In genomic region chrX:22686138-22686541, GRCh38 we compare ENCODE assay signal across 11 cellular contexts.
DNase-seq lines count a peak whose midpoint lies in the region; ATAC-seq, FAIRE-seq and TF ChIP-seq lines count a peak whose summit lies in the region.
"Had no signal": no experiment of that assay in that cellular context is flagged by ENCODE, and none has a peak within 500 bp of the region (broad histone marks: within the 10 kb centered on the region; RNA-seq: fewer than 3 reads in every experiment).

No MANE protein-coding gene starts in this region.

- TF ChIP-seq CTCF in adrenal gland (IDR thresholded peaks at IDR 0.05) (no peak), progenitor cell of endocrine pancreas (IDR thresholded peaks at IDR 0.05; ENCODE audit: unreplicated experiment) (no peak), upper lobe of right lung (IDR thresholded peaks at IDR 0.05) (no peak)

- no peak for FAIRE-seq in H54 (lab: Jason Lieb, UNC)

- TF ChIP-seq POLR2A in adrenal gland (IDR thresholded peaks at IDR 0.05): no peak
- no peak for TF ChIP-seq POLR2A in H54 (IDR thresholded peaks at IDR 0.05; ENCODE audit: low read depth, low read length)

- H3K27me3 ChIP-seq in BLaER1 (no peaks in the 10 kb centered on the region), adrenal gland (no peaks in the 10 kb centered on the region), upper lobe of right lung (no peaks in the 10 kb centered on the region)

- H3K27ac Mint-ChIP-seq in progenitor cell of endocrine pancreas: no peak overlapping the region

- H3K9me3 Mint-ChIP-seq in progenitor cell of endocrine pancreas (ENCODE audit: low read depth): no peaks in the 10 kb centered on the region

- no peaks in the 10 kb centered on the region for H4K20me1 ChIP-seq in BLaER1

- no peaks in the 10 kb centered on the region for H3K36me3 Mint-ChIP-seq in progenitor cell of endocrine pancreas (ENCODE audit: insufficient read depth)

- H3K9ac ChIP-seq in BLaER1: peak overlapping the region; percentile 53; the same call in 1 of the 2 replicates

- DNase-seq in NCI-H1417 treated with DMSO at 0.1 percent for 48 hours (lab: John Stamatoyannopoulos, UW): peak; percentile 32
- DNase-seq in adrenal gland: peak in 6 of 7 donors; percentile 11 to 72 (median 18)
- DNase-seq in iris pigment epithelial cell (ENCODE audit: low read depth): peak; percentile 55
- DNase-seq in progenitor cell of endocrine pancreas (ENCODE audit: low spot score, unreplicated experiment): no peak
- no peak for DNase-seq in H54 (ENCODE audit: insufficient read length, low spot score)
- no peak for DNase-seq in upper lobe of right lung
- DNase-seq: HCEC 1CT; NK-92 treated with Interleukin-12 subunit alpha and Interleukin-12 subunit beta, amount 100 ng/mL, for 24 hours; stimulated activated CD4-positive, alpha-beta T cell treated with anti-CD3 and anti-CD28 coated beads, Interleukin-4, amount 100 ng/mL, for 24 hours had no signal

- H3K9me3 ChIP-seq in BLaER1 (peaks cover 51% of the 10 kb centered on the region), adrenal gland (replicated peaks in 1 of 3) (no peaks in the 10 kb centered on the region), upper lobe of right lung (no peaks in the 10 kb centered on the region)

- peak overlapping the region; percentile 64 for H3K4me2 ChIP-seq in BLaER1

- WGBS in adrenal gland, 4 donors: 20 to 37% (median 30%) methylated on average over 3 to 7 of the region's 7 CpGs

- intact Hi-C loops in adrenal gland (cut with DNase I) (no loop called here), upper lobe of right lung (cut with DNase I) (no loop called here)

- no peak overlapping the region for H3K4me3 Mint-ChIP-seq in progenitor cell of endocrine pancreas (ENCODE audit: low read depth)

- ATAC-seq in GM19324 (IDR thresholded peaks at IDR 0.05; ENCODE audit: low FRiP score, unreplicated experiment) (no peak), upper lobe of right lung (no peak)

- H3K36me3 ChIP-seq in BLaER1 (no peaks in the 10 kb centered on the region), adrenal gland (replicated peaks in 1 of 2) (no peaks in the 10 kb centered on the region), upper lobe of right lung (no peaks in the 10 kb centered on the region)

- H3K4me1 Mint-ChIP-seq in progenitor cell of endocrine pancreas (ENCODE audit: low read depth): no peaks in the 10 kb centered on the region

- peaks cover 37% of the 10 kb centered on the region for H3K4me1 ChIP-seq in BLaER1
- H3K4me1 ChIP-seq in adrenal gland (replicated peaks in 1 of 2): no peaks in the 10 kb centered on the region
- no peaks in the 10 kb centered on the region for H3K4me1 ChIP-seq in upper lobe of right lung

- no peaks in the 10 kb centered on the region for H3K27me3 Mint-ChIP-seq in progenitor cell of endocrine pancreas

- H3K27ac ChIP-seq in BLaER1 (peak overlapping the region; percentile 88), adrenal gland (peak overlapping the region in 1 of 5 donors; percentile 14), upper lobe of right lung (no peak overlapping the region)

- H3K4me3 ChIP-seq in BLaER1: no peak overlapping the region
- no peak overlapping the region for H3K4me3 ChIP-seq in adrenal gland
- no peak overlapping the region for H3K4me3 ChIP-seq in upper lobe of right lung

Comparison
In these comparisons a context has a peak if more than half of its experiments do, and no peak if none do; other contexts are left out.
1. DNase-seq: peak in NCI-H1417 treated with DMSO at 0.1 percent for 48 hours (single experiment), adrenal gland (6 of 7) and iris pigment epithelial cell (single experiment); none in progenitor cell of endocrine pancreas (single experiment), H54 (single experiment) and upper lobe of right lung (single experiment).